Comparison of ENCODE assay signal across 8 cellular contexts in the genomic region with DNA sequence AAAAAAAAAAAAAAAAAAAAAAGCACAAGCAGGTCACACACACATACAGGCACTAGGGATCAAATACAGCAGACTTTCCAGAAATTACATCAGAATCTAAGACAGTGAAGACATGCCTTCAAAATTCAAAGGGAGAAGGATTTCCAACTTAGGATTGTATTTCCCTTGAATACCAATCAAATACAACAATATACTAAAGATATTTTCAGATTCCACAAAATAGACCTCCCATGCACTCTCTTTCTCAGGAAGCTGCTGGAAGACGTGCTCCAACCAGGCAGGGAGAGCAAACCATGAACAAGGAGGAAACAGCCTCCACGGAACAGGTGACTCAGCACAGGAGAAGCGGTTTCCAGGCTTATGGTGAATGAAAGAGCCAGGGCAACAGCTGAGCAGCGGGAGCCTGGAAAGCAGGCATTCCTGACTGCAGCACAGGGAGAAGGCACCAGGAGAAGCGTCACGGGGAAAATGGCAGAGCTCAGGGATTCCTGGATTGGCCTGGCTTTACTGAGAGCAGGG. TPM values are rescaled to one million over a fixed set of nuclear protein-coding genes. Genes with fewer than 3 reads are reported as not detected.
A peak's percentile ranks its signal among the peaks of the same experiment; 100 is the strongest.
DNase-seq lines count a peak whose midpoint lies in the region; ATAC-seq, FAIRE-seq and TF ChIP-seq lines count a peak whose summit lies in the region.

No MANE protein-coding gene starts in this region.

- FAIRE-seq in kidney (lab: Jason Lieb, UNC) = no peak

- no peak overlapping the region for H3K9ac ChIP-seq in kidney (ENCODE audit: low read length in 2 of 2)

- no peaks in the 10 kb centered on the region for H3K9me3 ChIP-seq in kidney (ENCODE audit: control insufficient read depth in 1 of 2, low read length in 2 of 2)

- no peak for ATAC-seq in GM21619 (IDR thresholded peaks at IDR 0.05; ENCODE audit: unreplicated experiment)

- no peak overlapping the region for H3K27ac ChIP-seq in kidney (ENCODE audit: low read depth in 2 of 2, low read length in 2 of 2)

- H3K4me1 ChIP-seq in kidney (ENCODE audit: control insufficient read depth in 1 of 2, insufficient read depth in 1 of 2, low read depth in 1 of 2, low read length in 2 of 2) = peaks cover 11 to 25% of the 10 kb centered on the region in 2 donors

- peaks cover 0 to 4% of the 10 kb centered on the region in 2 donors for H3K36me3 ChIP-seq in kidney (ENCODE audit: control insufficient read depth in 1 of 2, insufficient read depth in 2 of 2, low read length in 2 of 2)

- DNase-seq in DMS53 (lab: John Stamatoyannopoulos, UW) (peak; percentile 79), OCI-M1 (lab: John Stamatoyannopoulos, UW) (peak; percentile 49), epithelial cell of esophagus (ENCODE audit: low read depth) (peak; percentile 91), occipital lobe (lab: John Stamatoyannopoulos, UW) (peak; percentile 70), kidney (no peak), HPDE6-E6E7 (ENCODE audit: extremely low spot score) (no peak)
- DNase-seq in activated CD4-positive, alpha-beta T cell treated with anti-CD3 and anti-CD28 coated beads for 4 hours = no peak

- H3K4me3 ChIP-seq in epithelial cell of esophagus (ENCODE audit: low read length) = no peak overlapping the region
- H3K4me3 ChIP-seq in kidney (ENCODE audit: low read length in 2 of 2) = no peak overlapping the region

- TF ChIP-seq CTCF in epithelial cell of esophagus (IDR thresholded peaks at IDR 0.05; ENCODE audit: insufficient read depth, low read depth, low read length, missing control alignments) (no peak), kidney (IDR thresholded peaks at IDR 0.05; ENCODE audit: borderline replicate concordance, extremely low read depth, insufficient read depth) (no peak)

- intact Hi-C loops in kidney (cut with DNase I) = no loop called here

RNA-seq across cellular contexts. Expression of gene TMEM184B, which starts 32.0 kb away (rescaled TPM):
- total RNA-seq in occipital lobe (10.9 TPM), kidney (54.1 TPM)
- polyA plus RNA-seq in kidney (ENCODE audit: insufficient read depth, low read depth, low replicate concordance) = 22.9 TPM

RNA-seq across cellular contexts. Expression of gene MAFF, which starts 39.0 kb away (rescaled TPM):
- total RNA-seq in occipital lobe (3.1 TPM), kidney (23.4 TPM)
- 2.2 TPM for polyA plus RNA-seq in kidney (ENCODE audit: insufficient read depth, low read depth, low replicate concordance)

RNA-seq across cellular contexts. Expression of gene PLA2G6, which starts 59.2 kb away (rescaled TPM):
- total RNA-seq in occipital lobe (15.8 TPM), kidney (61.6 TPM)
- polyA plus RNA-seq in kidney (ENCODE audit: insufficient read depth, low read depth, low replicate concordance) = 26.6 TPM

Comparison
In these comparisons a context has a peak if more than half of its experiments do, and no peak if none do; other contexts are left out.
1. DNase-seq: peak in DMS53 (single experiment), OCI-M1 (single experiment), epithelial cell of esophagus (single experiment) and occipital lobe (single experiment); none in activated CD4-positive, alpha-beta T cell treated with anti-CD3 and anti-CD28 coated beads for 4 hours (0 of 2), kidney (single experiment) and HPDE6-E6E7 (single experiment).